In the genomic region with DNA sequence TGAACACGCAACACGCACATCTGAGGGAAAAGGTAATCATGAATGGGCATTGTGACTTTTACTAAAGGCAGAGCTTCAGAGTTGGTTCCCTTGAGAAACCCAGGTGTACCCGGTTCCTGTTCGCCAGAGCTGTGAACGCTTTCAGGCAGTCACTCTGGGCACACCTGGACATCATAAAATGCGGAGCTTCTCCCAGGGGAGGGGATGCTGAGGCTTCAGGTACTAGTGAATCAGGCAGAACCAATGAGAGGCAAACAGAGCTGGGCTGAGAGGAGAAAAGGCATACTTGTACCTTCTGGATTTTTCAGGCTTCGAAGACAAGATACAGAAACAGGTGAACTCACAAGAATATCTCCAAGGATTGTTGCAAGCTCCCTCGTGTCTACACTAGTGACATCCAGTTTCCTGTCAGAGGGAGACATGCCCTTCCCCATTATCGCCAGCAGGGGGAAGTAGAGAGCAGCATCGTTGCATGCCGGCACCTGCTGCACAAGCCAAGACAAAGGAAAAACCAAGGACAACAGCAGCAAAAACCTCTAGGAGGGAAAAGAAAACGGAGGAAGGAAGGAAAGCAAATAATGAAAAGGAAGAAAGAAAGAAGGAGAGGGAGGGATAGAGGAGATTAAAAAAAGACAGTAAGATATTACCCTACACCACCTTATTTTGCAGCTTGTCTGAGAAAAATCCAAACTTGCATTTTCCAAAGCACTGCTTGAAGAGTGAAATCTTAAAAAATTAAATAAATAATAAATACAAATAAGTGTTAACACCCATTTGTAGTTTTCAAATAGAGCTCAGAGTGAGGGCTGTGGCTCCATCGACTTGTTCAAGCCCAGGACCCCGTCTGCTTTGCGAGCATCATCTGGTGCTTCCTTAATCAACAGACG, we compare ENCODE assay signal across 8 cellular contexts. TPM values are rescaled to one million over a fixed set of nuclear protein-coding genes. Genes with fewer than 3 reads are reported as not detected.
DNase-seq lines count a peak whose midpoint lies in the region; ATAC-seq, FAIRE-seq and TF ChIP-seq lines count a peak whose summit lies in the region.

No MANE protein-coding gene starts in this region.

- peaks cover 4% of the 10 kb centered on the region for H3K4me1 Mint-ChIP-seq in astrocyte (ENCODE audit: low read depth, unreplicated experiment)

- DNase-seq in D721Med (ENCODE audit: insufficient read length, low spot score) = peak; percentile 64
- DNase-seq in H7 = peak; percentile 87
- DNase-seq in NCI-H1694 (lab: John Stamatoyannopoulos, UW) = peak; percentile 61
- DNase-seq in T1000 (lab: John Stamatoyannopoulos, UW) = peak; percentile 68
- DNase-seq in astrocyte (ENCODE audit: low read depth) = peak; percentile 25
- peak; percentile 59 to 65 for DNase-seq in hippocampal formation (lab: John Stamatoyannopoulos, UW)
- DNase-seq in smooth muscle cell (lab: John Stamatoyannopoulos, UW; ENCODE audit: unreplicated experiment) = peak; percentile 16

- peaks cover 41% of the 10 kb centered on the region for H3K27me3 Mint-ChIP-seq in astrocyte (ENCODE audit: low read depth, unreplicated experiment)

- no peaks in the 10 kb centered on the region for H3F3A ChIP-seq in smooth muscle cell (ENCODE audit: low read depth)

- no peak for ATAC-seq in GM19467 (IDR thresholded peaks at IDR 0.05; ENCODE audit: unreplicated experiment)

- H3K36me3 Mint-ChIP-seq in astrocyte (ENCODE audit: low read depth, unreplicated experiment) = no peaks in the 10 kb centered on the region

- H3K4me3 ChIP-seq in H7 (ENCODE audit: insufficient read depth, low read depth, low read length) (no peak overlapping the region), astrocyte (ENCODE audit: insufficient read depth, low read depth, low read length) (no peak overlapping the region), smooth muscle cell (no peak overlapping the region)

- H4K20me1 ChIP-seq in astrocyte (ENCODE audit: insufficient read depth, low read length) = no peaks in the 10 kb centered on the region
- no peaks in the 10 kb centered on the region for H4K20me1 ChIP-seq in smooth muscle cell (ENCODE audit: low read depth)

- H3K9ac ChIP-seq in astrocyte (ENCODE audit: low read length) (no peak overlapping the region), smooth muscle cell (ENCODE audit: low read depth) (no peak overlapping the region)

- H3K4me1 ChIP-seq in astrocyte (ENCODE audit: insufficient read depth, low read length) (peaks cover 5% of the 10 kb centered on the region), smooth muscle cell (ENCODE audit: low read depth) (no peaks in the 10 kb centered on the region)

- peak; percentile 98 for TF ChIP-seq CTCF in D721Med (IDR thresholded peaks at IDR 0.05; ENCODE audit: insufficient read depth, missing control alignments)
- peak; percentile 98 for TF ChIP-seq CTCF in astrocyte (IDR thresholded peaks at IDR 0.05; ENCODE audit: insufficient read depth, low read depth, low read length)
- TF ChIP-seq CTCF in smooth muscle cell (IDR thresholded peaks at IDR 0.05; ENCODE audit: borderline replicate concordance, insufficient read depth, poor library complexity, severe bottlenecking) = peak; percentile 96

- H3K36me3 ChIP-seq in H7 (replicated peaks; ENCODE audit: control insufficient read depth, insufficient read depth, low read length) = no peaks in the 10 kb centered on the region
- H3K36me3 ChIP-seq in astrocyte (ENCODE audit: insufficient read depth, low read length) = no peaks in the 10 kb centered on the region
- H3K36me3 ChIP-seq in smooth muscle cell (ENCODE audit: low read depth) = no peaks in the 10 kb centered on the region

- no peak overlapping the region for H3K27ac Mint-ChIP-seq in astrocyte (ENCODE audit: unreplicated experiment)

- H3K4me2 ChIP-seq in astrocyte (ENCODE audit: low read length) = no peak overlapping the region
- no peak overlapping the region for H3K4me2 ChIP-seq in smooth muscle cell

- H3K9me3 Mint-ChIP-seq in astrocyte (ENCODE audit: unreplicated experiment) = no peaks in the 10 kb centered on the region

- H3K79me2 ChIP-seq in astrocyte (ENCODE audit: insufficient read depth, low read length) = no peaks in the 10 kb centered on the region
- H3K79me2 ChIP-seq in smooth muscle cell (ENCODE audit: low read depth) = no peaks in the 10 kb centered on the region

- 36% methylated on average over 16 of the region's 16 CpGs for WGBS in smooth muscle cell (ENCODE audit: low lambda C conversion rate)

- H3K4me3 Mint-ChIP-seq in astrocyte (ENCODE audit: unreplicated experiment) = no peak overlapping the region

- H3K27ac ChIP-seq in astrocyte (ENCODE audit: low read depth, low read length) (no peak overlapping the region), smooth muscle cell (ENCODE audit: low read depth) (no peak overlapping the region)

- H2AFZ ChIP-seq in astrocyte (ENCODE audit: low read depth, low read length) = no peak overlapping the region
- no peak overlapping the region for H2AFZ ChIP-seq in smooth muscle cell (ENCODE audit: low read depth)

- no peaks in the 10 kb centered on the region for H3K9me3 ChIP-seq in astrocyte (ENCODE audit: insufficient read depth, low read depth, low read length)
- no peaks in the 10 kb centered on the region for H3K9me3 ChIP-seq in smooth muscle cell (replicated peaks; ENCODE audit: low read depth)

- FAIRE-seq in D721Med (lab: Jason Lieb, UNC) = no peak
- FAIRE-seq in astrocyte (lab: Jason Lieb, UNC) = peak; percentile 81

- H3K27me3 ChIP-seq in H7 (ENCODE audit: control insufficient read depth, insufficient read depth, low read length) (peaks cover 5% of the 10 kb centered on the region), astrocyte (ENCODE audit: insufficient read depth, low read length) (peaks cover 11% of the 10 kb centered on the region), smooth muscle cell (ENCODE audit: low read depth) (peaks cover 15% of the 10 kb centered on the region)

RNA-seq across cellular contexts. Expression of gene AHSG, which starts 2.0 kb away (rescaled TPM):
- total RNA-seq in H7 (2014; rRNA removed; shearing (Covaris generic)) = not detected in 2 replicates
- not detected in 2 replicates for total RNA-seq in astrocyte
- total RNA-seq in smooth muscle cell = 0.18 TPM in 1 of 2 replicates, not detected in the other
- 0.16 and 0.26 TPM in 2 replicates for polyA plus RNA-seq in smooth muscle cell

RNA-seq across cellular contexts. Expression of gene FETUB, which starts 25.4 kb away (rescaled TPM):
- not detected in 2 replicates for total RNA-seq in H7 (2014; rRNA removed; shearing (Covaris generic))
- total RNA-seq in astrocyte (not detected in 2 replicates), smooth muscle cell (1.9 TPM in 1 of 2 replicates, not detected in the other)
- polyA plus RNA-seq in smooth muscle cell = not detected in 2 replicates

RNA-seq across cellular contexts. Expression of gene DNAJB11, which starts 44.3 kb away (rescaled TPM):
- 54.7 and 55.1 TPM in 2 replicates for total RNA-seq in H7 (2014; rRNA removed; shearing (Covaris generic))
- total RNA-seq in astrocyte (83.0 and 84.3 TPM in 2 replicates), smooth muscle cell (103 and 115 TPM in 2 replicates)
- polyA plus RNA-seq in smooth muscle cell = 136 and 138 TPM in 2 replicates

RNA-seq across cellular contexts. Expression of gene TBCCD1, which starts 47.7 kb away (rescaled TPM):
- total RNA-seq in H7 (2014; rRNA removed; shearing (Covaris generic)) = 15.2 and 19.6 TPM in 2 replicates
- total RNA-seq in astrocyte = 8.7 and 10.2 TPM in 2 replicates
- 12.2 and 15.2 TPM in 2 replicates for total RNA-seq in smooth muscle cell
- 15.5 and 19.5 TPM in 2 replicates for polyA plus RNA-seq in smooth muscle cell

RNA-seq across cellular contexts. Expression of gene HRG, which starts 51.0 kb away (rescaled TPM):
- 0.14 TPM in 1 of 2 replicates, not detected in the other for total RNA-seq in H7 (2014; rRNA removed; shearing (Covaris generic))
- total RNA-seq in astrocyte (not detected in 2 replicates), smooth muscle cell (not detected in 2 replicates)
- polyA plus RNA-seq in smooth muscle cell = not detected in 2 replicates

Comparison
In these comparisons a context has a peak if more than half of its experiments do, and no peak if none do; other contexts are left out.
1. DNase-seq: peak in every context shown above with its lines; median percentile 87 in H7; 68 in T1000; 64 in D721Med; 62 in hippocampal formation; 61 in NCI-H1694; 25 in astrocyte; 16 in smooth muscle cell.